8 cellular contexts compared by ENCODE assay signal in genomic region chr19:43638991-43639494, GRCh38. TPM values are rescaled to one million over a fixed set of nuclear protein-coding genes. Genes with fewer than 3 reads are reported as not detected.
DNase-seq lines count a peak whose midpoint lies in the region; TF ChIP-seq lines count a peak whose summit lies in the region.
"Had no signal": no experiment of that assay in that cellular context is flagged by ENCODE, and none has a peak within 500 bp of the region (broad histone marks: within the 10 kb centered on the region; RNA-seq: fewer than 3 reads in every experiment).

No MANE protein-coding gene starts in this region.

- peaks cover 9% of the 10 kb centered on the region for H3K27me3 ChIP-seq in iPS DF 6.9 (ENCODE audit: control insufficient read depth, insufficient read depth, low read length)
- H3K27me3 ChIP-seq in skeletal muscle tissue (ENCODE audit: control insufficient read depth in 3 of 3, insufficient read depth in 3 of 3, low read length in 3 of 3) = peaks cover 12 to 29% (median 29%) of the 10 kb centered on the region in 3 donors

- CTCF ChIA-PET in activated CD4-positive, alpha-beta memory T cell treated with anti-CD3 and anti-CD28 coated beads, Interleukin-2, amount 10 ng/mL, durations not matched to agents 7 days and 5 days (lab: Charles Lee) = no interaction called here

- H3K27ac Mint-ChIP-seq in activated CD4-positive, alpha-beta memory T cell treated with anti-CD3 and anti-CD28 coated beads, Interleukin-2, amount 10 ng/mL, durations not matched to agents 7 days and 5 days = no peak overlapping the region

- peaks cover 3% of the 10 kb centered on the region for H3K4me1 ChIP-seq in iPS DF 6.9 (ENCODE audit: control insufficient read depth, insufficient read depth, low read length)
- peaks cover 7 to 12% (median 9%) of the 10 kb centered on the region in 3 donors for H3K4me1 ChIP-seq in skeletal muscle tissue (ENCODE audit: control insufficient read depth in 3 of 3, insufficient read depth in 3 of 3, low read length in 3 of 3)

- DNase-seq in HFF-Myc (ENCODE audit: extremely low read depth, low read depth) = no peak
- no peak for DNase-seq in activated CD4-positive, alpha-beta memory T cell treated with anti-CD3 and anti-CD28 coated beads, Interleukin-2, amount 10 ng/mL, durations not matched to agents 7 days and 5 days
- DNase-seq in iPS DF 6.9 (ENCODE audit: low read depth, low spot score) = no peak
- no peak for DNase-seq in foreskin fibroblast
- DNase-seq in stimulated activated CD8-positive, alpha-beta memory T cell treated with anti-CD3 and anti-CD28 coated beads, Interleukin-4, amount 100 ng/mL, for 48 hours = no peak
- no peak for DNase-seq in NCI-H69 (lab: John Stamatoyannopoulos, UW)
- DNase-seq: SIG-M5 had no signal

- H3K36me3 Mint-ChIP-seq in activated CD4-positive, alpha-beta memory T cell treated with anti-CD3 and anti-CD28 coated beads, Interleukin-2, amount 10 ng/mL, durations not matched to agents 7 days and 5 days (ENCODE audit: low read depth) = no peaks in the 10 kb centered on the region

- TF ChIP-seq CTCF in HFF-Myc (IDR thresholded peaks at IDR 0.05; ENCODE audit: low read depth, low read length, missing control alignments) (no peak), foreskin fibroblast (IDR thresholded peaks at IDR 0.05; ENCODE audit: low read depth, low read length) (no peak)

- H3K36me3 ChIP-seq in iPS DF 6.9 (ENCODE audit: control insufficient read depth, insufficient read depth, low read length) = no peaks in the 10 kb centered on the region
- no peaks in the 10 kb centered on the region for H3K36me3 ChIP-seq in skeletal muscle tissue (ENCODE audit: control insufficient read depth in 3 of 3, insufficient read depth in 3 of 3, low read length in 3 of 3)

- POLR2A ChIA-PET in activated CD4-positive, alpha-beta memory T cell treated with anti-CD3 and anti-CD28 coated beads, Interleukin-2, amount 10 ng/mL, durations not matched to agents 7 days and 5 days (lab: Charles Lee) = no interaction called here

- H3K27me3 Mint-ChIP-seq in activated CD4-positive, alpha-beta memory T cell treated with anti-CD3 and anti-CD28 coated beads, Interleukin-2, amount 10 ng/mL, durations not matched to agents 7 days and 5 days = peaks cover 43% of the 10 kb centered on the region

- H3K9ac ChIP-seq in skeletal muscle tissue (ENCODE audit: low read depth in 1 of 3, low read length in 3 of 3) = peak overlapping the region in 2 of 3 donors; percentile 32 to 62

- H3K9me3 Mint-ChIP-seq in activated CD4-positive, alpha-beta memory T cell treated with anti-CD3 and anti-CD28 coated beads, Interleukin-2, amount 10 ng/mL, durations not matched to agents 7 days and 5 days = no peaks in the 10 kb centered on the region

- peaks cover 14% of the 10 kb centered on the region for H3K4me1 Mint-ChIP-seq in activated CD4-positive, alpha-beta memory T cell treated with anti-CD3 and anti-CD28 coated beads, Interleukin-2, amount 10 ng/mL, durations not matched to agents 7 days and 5 days

- WGBS in iPS DF 6.9 (ENCODE audit: insufficient coverage, insufficient read length) = no CpG with 5 or more reads among the region's 15 CpGs

- H3K4me3 ChIP-seq in HFF-Myc (replicated peaks; ENCODE audit: low read depth, low read length) = peak overlapping the region; percentile 24
- H3K4me3 ChIP-seq in iPS DF 6.9 (ENCODE audit: low read length) = peak overlapping the region; percentile 67
- H3K4me3 ChIP-seq in skeletal muscle tissue (ENCODE audit: low read length in 3 of 3) = peak overlapping the region; percentile 27 to 41 (median 36)
- no peak overlapping the region for H3K4me3 ChIP-seq in foreskin fibroblast (ENCODE audit: low read depth in 1 of 2, low read length in 2 of 2)

- no peaks in the 10 kb centered on the region for H3K9me3 ChIP-seq in iPS DF 6.9 (ENCODE audit: control insufficient read depth, insufficient read depth, low read length)
- no peaks in the 10 kb centered on the region for H3K9me3 ChIP-seq in skeletal muscle tissue (ENCODE audit: control insufficient read depth in 3 of 3, low read length in 3 of 3)

- H3K27ac ChIP-seq in iPS DF 6.9 (ENCODE audit: low read length) = no peak overlapping the region
- no peak overlapping the region for H3K27ac ChIP-seq in skeletal muscle tissue (ENCODE audit: low read depth, low read length)

- peak overlapping the region; percentile 68 for H3K4me3 Mint-ChIP-seq in activated CD4-positive, alpha-beta memory T cell treated with anti-CD3 and anti-CD28 coated beads, Interleukin-2, amount 10 ng/mL, durations not matched to agents 7 days and 5 days

RNA-seq across cellular contexts. Expression of gene CADM4, which starts 0.6 kb away (rescaled TPM):
- under 1 TPM; 0.43 to 0.60 TPM for total RNA-seq in activated CD4-positive, alpha-beta memory T cell treated with anti-CD3 and anti-CD28 coated beads, Interleukin-2, amount 10 ng/mL, durations not matched to agents 7 days and 5 days
- 7.8 TPM for total RNA-seq in skeletal muscle tissue

RNA-seq across cellular contexts. Expression of gene ZNF428, which starts 19.6 kb away (rescaled TPM):
- total RNA-seq in activated CD4-positive, alpha-beta memory T cell treated with anti-CD3 and anti-CD28 coated beads, Interleukin-2, amount 10 ng/mL, durations not matched to agents 7 days and 5 days = 10 to 100 TPM; 19.7 to 20.6 TPM
- total RNA-seq in skeletal muscle tissue = 44.9 TPM

RNA-seq across cellular contexts. Expression of gene SRRM5, which starts 27.2 kb away (rescaled TPM):
- total RNA-seq in activated CD4-positive, alpha-beta memory T cell treated with anti-CD3 and anti-CD28 coated beads, Interleukin-2, amount 10 ng/mL, durations not matched to agents 7 days and 5 days = under 1 TPM; 0.28 to 0.45 TPM
- total RNA-seq in skeletal muscle tissue = not detected

RNA-seq across cellular contexts. Expression of gene PLAUR, which starts 30.9 kb away (rescaled TPM):
- 10 to 100 TPM; 29.2 to 29.3 TPM for total RNA-seq in activated CD4-positive, alpha-beta memory T cell treated with anti-CD3 and anti-CD28 coated beads, Interleukin-2, amount 10 ng/mL, durations not matched to agents 7 days and 5 days
- 2.1 TPM for total RNA-seq in skeletal muscle tissue

RNA-seq across cellular contexts. Expression of gene ZNF576, which starts 42.6 kb away (rescaled TPM):
- total RNA-seq in activated CD4-positive, alpha-beta memory T cell treated with anti-CD3 and anti-CD28 coated beads, Interleukin-2, amount 10 ng/mL, durations not matched to agents 7 days and 5 days = 10 to 100 TPM; 13.2 to 13.5 TPM
- total RNA-seq in skeletal muscle tissue = 6.8 TPM

Comparison
In these comparisons a context has a peak if more than half of its experiments do, and no peak if none do; other contexts are left out.
1. H3K4me3 ChIP-seq: peak in HFF-Myc (single experiment), iPS DF 6.9 (single experiment) and skeletal muscle tissue (3 of 3); none in foreskin fibroblast (0 of 2).